Comparison of ENCODE assay signal across 23 cellular contexts in the genomic region with DNA sequence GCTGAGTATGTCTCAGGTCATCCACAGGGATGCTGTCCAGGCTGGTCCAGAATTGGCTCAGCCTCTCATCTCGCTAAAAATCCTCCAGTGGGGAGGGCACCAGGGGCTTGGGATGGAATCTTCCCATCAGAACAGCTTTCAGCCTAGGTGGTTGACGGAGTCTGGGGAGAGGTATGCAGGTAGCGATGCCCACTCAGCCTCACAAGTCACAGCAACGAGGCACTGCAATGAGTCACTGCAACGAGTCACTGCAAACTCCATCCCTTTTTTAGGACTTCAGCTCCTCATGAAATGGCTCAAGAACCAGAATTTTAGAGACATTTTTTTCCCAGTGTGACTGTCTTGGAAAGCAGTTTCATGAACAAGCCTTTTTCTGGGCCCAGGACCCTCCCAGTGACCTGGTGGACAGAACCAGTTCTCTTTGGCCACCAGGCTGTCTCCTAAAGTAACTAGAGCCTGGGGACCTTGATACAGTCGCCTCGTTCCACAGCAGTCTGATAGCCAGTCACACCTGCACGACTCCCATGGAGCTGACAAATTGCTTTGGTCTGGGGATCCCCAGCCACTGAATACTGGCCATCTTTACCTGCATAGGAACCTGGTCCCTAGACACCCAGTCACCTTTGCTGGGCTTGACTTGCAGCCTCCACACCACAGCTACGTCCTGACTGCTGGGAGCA. TPM values are rescaled to one million over a fixed set of nuclear protein-coding genes. Genes with fewer than 3 reads are reported as not detected.
DNase-seq lines count a peak whose midpoint lies in the region; ATAC-seq, FAIRE-seq and TF ChIP-seq lines count a peak whose summit lies in the region.
"Had no signal": no experiment of that assay in that cellular context is flagged by ENCODE, and none has a peak within 500 bp of the region (broad histone marks: within the 10 kb centered on the region; RNA-seq: fewer than 3 reads in every experiment).

No MANE protein-coding gene starts in this region.

- no peak overlapping the region for H3K4me3 ChIP-seq in bronchial epithelial cell (ENCODE audit: low read depth, low read length)
- H3K4me3 ChIP-seq in lower lobe of right lung, result no peak overlapping the region
- H3K4me3 ChIP-seq: GM12878 had no signal

- H3K4me3 Mint-ChIP-seq in activated T-cell treated with anti-CD3 and anti-CD28 coated beads, Interleukin-2, amount 50 U/mL, for 24 hours, result no peak overlapping the region
- H3K4me3 Mint-ChIP-seq in activated T-cell treated with anti-CD3 and anti-CD28 coated beads, Interleukin-2, amount 50 U/mL, for 4 hours, result no peak overlapping the region
- no peak overlapping the region for H3K4me3 Mint-ChIP-seq in type B pancreatic cell
- H3K4me3 Mint-ChIP-seq: HFFc6 had no signal

- no peaks in the 10 kb centered on the region for H3K4me1 ChIP-seq in lower lobe of right lung

- H3K4me1 Mint-ChIP-seq in activated T-cell treated with anti-CD3 and anti-CD28 coated beads, Interleukin-2, amount 50 U/mL, for 24 hours (ENCODE audit: low read depth), result no peaks in the 10 kb centered on the region
- no peaks in the 10 kb centered on the region for H3K4me1 Mint-ChIP-seq in activated T-cell treated with anti-CD3 and anti-CD28 coated beads, Interleukin-2, amount 50 U/mL, for 4 hours (ENCODE audit: low read depth)
- H3K4me1 Mint-ChIP-seq in type B pancreatic cell (ENCODE audit: unreplicated experiment), result no peaks in the 10 kb centered on the region

- no peaks in the 10 kb centered on the region for H3K9me3 ChIP-seq in lower lobe of right lung

- no peaks in the 10 kb centered on the region for H3K36me3 Mint-ChIP-seq in activated T-cell treated with anti-CD3 and anti-CD28 coated beads, Interleukin-2, amount 50 U/mL, for 24 hours (ENCODE audit: low read depth)
- H3K36me3 Mint-ChIP-seq in activated T-cell treated with anti-CD3 and anti-CD28 coated beads, Interleukin-2, amount 50 U/mL, for 4 hours (ENCODE audit: insufficient read depth), result no peaks in the 10 kb centered on the region
- H3K36me3 Mint-ChIP-seq in type B pancreatic cell, result no peaks in the 10 kb centered on the region

- no peak overlapping the region for H3K27ac Mint-ChIP-seq in activated T-cell treated with anti-CD3 and anti-CD28 coated beads, Interleukin-2, amount 50 U/mL, for 24 hours
- H3K27ac Mint-ChIP-seq in type B pancreatic cell, result no peak overlapping the region
- H3K27ac Mint-ChIP-seq: HFFc6 had no signal

- no peak for TF ChIP-seq CTCF in bronchial epithelial cell (IDR thresholded peaks at IDR 0.05; ENCODE audit: insufficient read depth, low read length, severe bottlenecking)
- TF ChIP-seq CTCF in lower lobe of right lung (IDR thresholded peaks at IDR 0.05), result no peak
- TF ChIP-seq CTCF in type B pancreatic cell (conservative IDR thresholded peaks at IDR 0.05), result no peak

- ATAC-seq in activated T-cell treated with anti-CD3 and anti-CD28 coated beads, Interleukin-2, amount 50 U/mL, for 4 hours, result no peak
- ATAC-seq in lower lobe of right lung (no peak), GM18858 (IDR thresholded peaks at IDR 0.05; ENCODE audit: unreplicated experiment) (no peak)
- ATAC-seq: GM12878, PC-3 had no signal

- no peaks in the 10 kb centered on the region for H3K27me3 ChIP-seq in bronchial epithelial cell (ENCODE audit: control insufficient read depth, insufficient read depth, low read length)
- peaks cover 32% of the 10 kb centered on the region for H3K27me3 ChIP-seq in lower lobe of right lung (ENCODE audit: low read depth)

- H3K36me3 ChIP-seq in bronchial epithelial cell (ENCODE audit: control insufficient read depth, insufficient read depth, low read length), result no peaks in the 10 kb centered on the region
- H3K36me3 ChIP-seq in lower lobe of right lung, result no peaks in the 10 kb centered on the region

- H3K27ac ChIP-seq in lower lobe of right lung, result no peak overlapping the region
- H3K27ac ChIP-seq: C4-2B had no signal

- H3K9me3 Mint-ChIP-seq in activated T-cell treated with anti-CD3 and anti-CD28 coated beads, Interleukin-2, amount 50 U/mL, for 24 hours, result no peaks in the 10 kb centered on the region
- H3K9me3 Mint-ChIP-seq in activated T-cell treated with anti-CD3 and anti-CD28 coated beads, Interleukin-2, amount 50 U/mL, for 4 hours, result no peaks in the 10 kb centered on the region
- no peaks in the 10 kb centered on the region for H3K9me3 Mint-ChIP-seq in type B pancreatic cell

- no peak for FAIRE-seq in bronchial epithelial cell (lab: Jason Lieb, UNC)
- FAIRE-seq: A204.1, GM12878, H1 had no signal

- intact Hi-C loops in lower lobe of right lung (cut with DNase I), result no loop called here

- peaks cover 21% of the 10 kb centered on the region for H3K27me3 Mint-ChIP-seq in activated T-cell treated with anti-CD3 and anti-CD28 coated beads, Interleukin-2, amount 50 U/mL, for 24 hours
- H3K27me3 Mint-ChIP-seq in activated T-cell treated with anti-CD3 and anti-CD28 coated beads, Interleukin-2, amount 50 U/mL, for 4 hours (ENCODE audit: low read depth), result peaks cover 8% of the 10 kb centered on the region
- H3K27me3 Mint-ChIP-seq in type B pancreatic cell, result peaks cover 19% of the 10 kb centered on the region

- DNase-seq in activated T-cell treated with anti-CD3 and anti-CD28 coated beads, Interleukin-2, amount 50 U/mL, for 24 hours, result peak; percentile 19
- DNase-seq in activated T-cell treated with anti-CD3 and anti-CD28 coated beads, Interleukin-2, amount 50 U/mL, for 4 hours, result no peak
- DNase-seq in bronchial epithelial cell (ENCODE audit: low read depth) (peak; percentile 17), lower lobe of right lung (peak; percentile 9), type B pancreatic cell (ENCODE audit: extremely low spot score, unreplicated experiment) (peak; percentile 50), mucosa of gallbladder (ENCODE audit: low spot score) (no peak)
- DNase-seq in central memory CD4-positive, alpha-beta T cell, result no peak
- DNase-seq: DMS 273 treated with DMSO at 0.1 percent for 48 hours, GDM1, HFFc6, KBM-7, MV-4-11, NCI-H1417, NCI-H187 treated with DMSO at 0.1 percent for 48 hours, NCI-H2171, NCI-H510A, NCI-H774, PC-3 had no signal

RNA-seq across cellular contexts. Expression of gene PPP2R2D, which starts 41.3 kb away (rescaled TPM):
- 10 to 100 TPM; 22.6 to 25.7 (median 24.1) TPM for total RNA-seq in activated T-cell treated with anti-CD3 and anti-CD28 coated beads, Interleukin-2, amount 50 U/mL, for 4 hours
- total RNA-seq in bronchial epithelial cell (31.7 and 34.2 TPM in 2 replicates), lower lobe of right lung (30.0 TPM), type B pancreatic cell (ENCODE audit: low replicate concordance) (36.6 and 38.1 TPM in 2 replicates), mucosa of gallbladder (28.1 TPM)

Comparison
In these comparisons a context has a peak if more than half of its experiments do, and no peak if none do; other contexts are left out.
1. DNase-seq: peak in activated T-cell treated with anti-CD3 and anti-CD28 coated beads, Interleukin-2, amount 50 U/mL, for 24 hours (single experiment), bronchial epithelial cell (single experiment), lower lobe of right lung (single experiment) and type B pancreatic cell (single experiment); none in activated T-cell treated with anti-CD3 and anti-CD28 coated beads, Interleukin-2, amount 50 U/mL, for 4 hours (single experiment), central memory CD4-positive, alpha-beta T cell (single experiment) and mucosa of gallbladder (single experiment).